27 cellular contexts compared by ENCODE assay signal in the genomic region with DNA sequence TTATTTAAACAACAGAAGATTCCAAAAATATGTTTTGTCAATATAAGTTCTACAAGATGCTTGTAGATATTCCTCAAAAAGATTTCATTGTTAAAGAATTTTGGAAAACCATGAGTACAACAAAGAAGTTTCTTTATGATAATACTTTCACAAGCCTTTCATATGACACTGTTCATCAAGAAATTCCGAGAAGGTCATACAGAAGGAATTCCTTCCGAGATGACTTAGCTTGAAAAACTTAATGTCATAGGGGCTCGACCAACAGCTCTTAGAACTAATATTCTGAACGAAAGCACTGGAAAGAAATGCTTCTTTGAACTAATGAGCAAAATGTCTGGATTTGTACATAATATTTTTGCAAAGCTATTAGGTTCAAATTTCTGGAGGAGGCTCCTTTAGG.
"Had no signal": no experiment of that assay in that cellular context is flagged by ENCODE, and none has a peak within 500 bp of the region (broad histone marks: within the 10 kb centered on the region; RNA-seq: fewer than 3 reads in every experiment).

No MANE protein-coding gene starts in this region.

- H3K4me1 ChIP-seq: SJSA1 had no signal

- H3K27me3 ChIP-seq: cardiac muscle cell, SJSA1 had no signal

- H3K4me3 ChIP-seq: cardiac muscle cell, SJSA1 had no signal

- ATAC-seq: activated CD4-positive, alpha-beta T cell treated with anti-CD3 and anti-CD28 coated beads for 36 hours; activated CD4-positive, CD25-positive, alpha-beta regulatory T cell treated with anti-CD3 and anti-CD28 coated beads, Interleukin-2, amount 50 U/mL, for 24 hours; activated naive CD8-positive, alpha-beta T cell treated with anti-CD3 and anti-CD28 coated beads, Interleukin-2, amount 50 U/mL, for 24 hours; activated T-cell treated with anti-CD3 and anti-CD28 coated beads, Interleukin-2, amount 50 U/mL, for 4 hours; Panc1 had no signal

- H3K36me3 ChIP-seq: cardiac muscle cell, SJSA1 had no signal

- H3K27ac ChIP-seq: cardiac muscle cell, SJSA1 had no signal

- DNase-seq: activated CD4-positive, alpha-beta memory T cell treated with anti-CD3 and anti-CD28 coated beads for 36 hours; activated CD4-positive, alpha-beta T cell treated with anti-CD3 and anti-CD28 coated beads for 36 hours; activated CD4-positive, alpha-beta T cell treated with anti-CD3 and anti-CD28 coated beads, Interleukin-2, amount 10 ng/mL, durations not matched to agents 7 days and 5 days; activated CD8-positive, alpha-beta memory T cell treated with anti-CD3 and anti-CD28 coated beads, Interleukin-2, amount 50 U/mL, for 4 hours; activated effector memory CD4-positive, alpha-beta T cell treated with Interleukin-2 at 50 U/mL for 16 hours; activated naive CD4-positive, alpha-beta T cell treated with anti-CD3 and anti-CD28 coated beads, Interleukin-2, amount 10 ng/mL, durations not matched to agents 7 days and 5 days; activated naive CD8-positive, alpha-beta T cell treated with anti-CD3 and anti-CD28 coated beads, Interleukin-2, amount 50 U/mL, for 24 hours; activated T-cell treated with anti-CD3 and anti-CD28 coated beads for 4 hours; activated T-cell treated with anti-CD3 and anti-CD28 coated beads, Interleukin-2, amount 50 U/mL, for 4 hours; amniotic stem cell; aorta; NCI-H1092 treated with DMSO at 0.1 percent for 48 hours; NCI-H1417 treated with DMSO at 0.1 percent for 48 hours; NCI-H187 treated with DMSO at 0.1 percent for 48 hours; NCI-H2081; NCI-H2171 treated with DMSO at 0.1 percent for 48 hours; NCI-H226; NCI-H446 treated with DMSO at 0.1 percent for 48 hours; NCI-H524; NCI-H69; NCI-H82; SHP77; T1000 had no signal

- H3K9me3 ChIP-seq: SJSA1 had no signal
